21 cellular contexts compared by ENCODE assay signal in genomic region chr7:69762821-69763352, GRCh38.
DNase-seq lines count a peak whose midpoint lies in the region; ATAC-seq, FAIRE-seq and TF ChIP-seq lines count a peak whose summit lies in the region.
"Had no signal": no experiment of that assay in that cellular context is flagged by ENCODE, and none has a peak within 500 bp of the region (broad histone marks: within the 10 kb centered on the region; RNA-seq: fewer than 3 reads in every experiment).

No MANE protein-coding gene starts in this region.

- H3K27me3 Mint-ChIP-seq in activated T-helper 17 cell treated with anti-CD3 and anti-CD28 coated beads, Interleukin-2, amount 50 U/mL, for 72 hours = peaks cover 6% of the 10 kb centered on the region
- H3K27me3 Mint-ChIP-seq: activated CD4-positive, alpha-beta T cell treated with anti-CD3 and anti-CD28 coated beads, Interleukin-2, amount 10 ng/mL, durations not matched to agents 7 days and 5 days had no signal

- DNase-seq in Karpas-422 = no peak
- DNase-seq in NCI-H524 (lab: John Stamatoyannopoulos, UW) = no peak
- no peak for DNase-seq in frontal cortex (ENCODE audit: low spot score in 2 of 2)
- DNase-seq in PC-9 = no peak
- DNase-seq: activated CD4-positive, alpha-beta T cell treated with anti-CD3 and anti-CD28 coated beads, Interleukin-2, amount 10 ng/mL, durations not matched to agents 7 days and 5 days; activated CD8-positive, alpha-beta memory T cell treated with anti-CD3 and anti-CD28 coated beads, Interleukin-2, amount 50 U/mL, for 48 hours; activated naive CD4-positive, alpha-beta T cell; aorta; CD4-positive, alpha-beta memory T cell; cerebellar nuclear complex; effector memory CD4-positive, alpha-beta T cell; KBM-7; stimulated activated CD4-positive, alpha-beta T cell treated with anti-CD3 and anti-CD28 coated beads, Interleukin-4, amount 100 ng/mL, for 1 hour; substantia nigra had no signal

- intact Hi-C loops in PC-9 (cut with micrococcal nuclease; ENCODE audit: unreplicated experiment) = no loop called here

- H3K9me3 Mint-ChIP-seq in activated T-helper 17 cell treated with anti-CD3 and anti-CD28 coated beads, Interleukin-2, amount 50 U/mL, for 72 hours = peaks cover 4% of the 10 kb centered on the region

- H3K9me3 ChIP-seq in Karpas-422 (ENCODE audit: low read length) = no peaks in the 10 kb centered on the region
- H3K9me3 ChIP-seq in PC-9 (ENCODE audit: insufficient read depth, low read depth) = no peaks in the 10 kb centered on the region

- no TSS peak for BruUV-seq in PC-9 (replicated peaks; lab: Mats Ljungman, UMichigan)

- no peak for TF ChIP-seq CTCF in PC-9 (conservative IDR thresholded peaks at IDR 0.05)

- H3K79me2 ChIP-seq in Karpas-422 (ENCODE audit: low read length) = no peaks in the 10 kb centered on the region
- no peaks in the 10 kb centered on the region for H3K79me2 ChIP-seq in PC-9 (ENCODE audit: low read depth)

- no peak overlapping the region for H3K27ac ChIP-seq in Karpas-422 (ENCODE audit: low read length)
- no peak overlapping the region for H3K27ac ChIP-seq in PC-9

- CTCF ChIA-PET in PC-9 (lab: Charles Lee) = no interaction called here

- H3K36me3 ChIP-seq in Karpas-422 (ENCODE audit: insufficient read depth, low read length) = no peaks in the 10 kb centered on the region
- no peaks in the 10 kb centered on the region for H3K36me3 ChIP-seq in PC-9 (ENCODE audit: low read depth)

- POLR2A ChIA-PET in PC-9 (lab: Charles Lee; ENCODE audit: unreplicated experiment) = no interaction called here

- ATAC-seq in GM18505 (IDR thresholded peaks at IDR 0.05; ENCODE audit: unreplicated experiment) (peak; percentile 53), GM19395 (IDR thresholded peaks at IDR 0.05; ENCODE audit: unreplicated experiment) (peak; percentile 50), HG02973 (IDR thresholded peaks at IDR 0.05; ENCODE audit: unreplicated experiment) (peak; percentile 45)
- peak; percentile 38 for ATAC-seq in activated T-helper 17 cell treated with anti-CD3 and anti-CD28 coated beads, Interleukin-2, amount 50 U/mL, for 72 hours (replicated peaks)
- ATAC-seq: SK-N-SH treated with all-trans-retinoic acid at 6 μM for 48 hours had no signal

- no peaks in the 10 kb centered on the region for H3K4me1 Mint-ChIP-seq in activated T-helper 17 cell treated with anti-CD3 and anti-CD28 coated beads, Interleukin-2, amount 50 U/mL, for 72 hours
- H3K4me1 Mint-ChIP-seq: CD4-positive, alpha-beta memory T cell had no signal

- H3K9ac ChIP-seq in Karpas-422 (ENCODE audit: low read length) = no peak overlapping the region

- peaks cover 9% of the 10 kb centered on the region for H3K4me1 ChIP-seq in Karpas-422 (ENCODE audit: low read length)
- no peaks in the 10 kb centered on the region for H3K4me1 ChIP-seq in PC-9 (replicated peaks; ENCODE audit: insufficient read depth)

- no peak overlapping the region for H2AFZ ChIP-seq in Karpas-422 (ENCODE audit: low read length)
- no peak overlapping the region for H2AFZ ChIP-seq in PC-9

- FAIRE-seq in frontal cortex (lab: Jason Lieb, UNC) = no peak
- FAIRE-seq: islet of Langerhans, RCC 7860 had no signal

- no peak overlapping the region for H3K4me3 Mint-ChIP-seq in activated T-helper 17 cell treated with anti-CD3 and anti-CD28 coated beads, Interleukin-2, amount 50 U/mL, for 72 hours
- H3K4me3 Mint-ChIP-seq: activated CD4-positive, alpha-beta T cell treated with anti-CD3 and anti-CD28 coated beads, Interleukin-2, amount 10 ng/mL, durations not matched to agents 7 days and 5 days; CD4-positive, alpha-beta memory T cell had no signal

- no peaks in the 10 kb centered on the region for H3K9me2 ChIP-seq in Karpas-422 (replicated peaks; ENCODE audit: insufficient read depth, low read length)
- no peaks in the 10 kb centered on the region for H3K9me2 ChIP-seq in PC-9 (ENCODE audit: insufficient read depth)

- TF ChIP-seq POLR2A in GM18505 (IDR thresholded peaks at IDR 0.05; ENCODE audit: borderline replicate concordance, extremely low read depth, insufficient read depth, insufficient read length) = no peak

- peaks cover 10% of the 10 kb centered on the region; the same call in 1 of the 2 replicates for H4K20me1 ChIP-seq in Karpas-422 (ENCODE audit: insufficient read depth, low read depth, low read length)
- no peaks in the 10 kb centered on the region for H4K20me1 ChIP-seq in PC-9 (ENCODE audit: insufficient read depth)

- H3K4me2 ChIP-seq in Karpas-422 (ENCODE audit: low read depth, low read length, poor library complexity, severe bottlenecking) (no peak overlapping the region), PC-9 (no peak overlapping the region)

- no peaks in the 10 kb centered on the region for H3K36me3 Mint-ChIP-seq in activated T-helper 17 cell treated with anti-CD3 and anti-CD28 coated beads, Interleukin-2, amount 50 U/mL, for 72 hours (ENCODE audit: low read depth)
- H3K36me3 Mint-ChIP-seq: CD4-positive, alpha-beta memory T cell had no signal

- no peaks in the 10 kb centered on the region for H3F3A ChIP-seq in PC-9 (ENCODE audit: insufficient read depth, low read depth)

- H3K27me3 ChIP-seq in Karpas-422 (ENCODE audit: low read length) (no peaks in the 10 kb centered on the region), PC-9 (ENCODE audit: insufficient read depth, low read depth) (no peaks in the 10 kb centered on the region)

- H3K27ac Mint-ChIP-seq in activated T-helper 17 cell treated with anti-CD3 and anti-CD28 coated beads, Interleukin-2, amount 50 U/mL, for 72 hours = no peak overlapping the region
- H3K27ac Mint-ChIP-seq: activated CD4-positive, alpha-beta T cell treated with anti-CD3 and anti-CD28 coated beads, Interleukin-2, amount 10 ng/mL, durations not matched to agents 7 days and 5 days; CD4-positive, alpha-beta memory T cell had no signal

- no peak overlapping the region for H3K4me3 ChIP-seq in Karpas-422 (ENCODE audit: low read length)
- H3K4me3 ChIP-seq in PC-9 = no peak overlapping the region
